ENCODE assay signal across 1 cellular context in the genomic region with DNA sequence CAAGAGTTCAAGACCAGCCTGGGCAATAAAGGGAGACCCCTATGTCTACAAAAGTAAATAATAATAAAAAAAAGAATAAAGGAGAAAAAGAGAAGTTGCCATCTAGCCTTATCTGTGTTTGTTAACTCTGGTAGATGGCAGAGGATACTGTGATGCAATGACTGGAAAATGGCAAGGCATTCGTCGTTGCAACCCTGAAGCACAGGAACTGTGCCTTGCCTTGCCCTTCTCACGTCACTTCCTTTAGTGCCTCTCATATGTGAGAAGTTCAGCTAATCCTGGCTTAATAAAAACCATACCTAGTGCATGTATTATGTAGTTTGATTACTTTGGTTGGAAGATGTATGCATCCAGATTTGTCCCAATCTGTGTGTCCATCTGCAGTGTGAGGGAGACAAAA.
TF ChIP-seq lines count a peak whose summit lies in the region.

No MANE protein-coding gene starts in this region.

TF ChIP-seq in K562, 482 proteins besides CTCF, POLR2A, EP300 and RAD21 (continued from another document):
- TF ChIP-seq, protein P1, sequence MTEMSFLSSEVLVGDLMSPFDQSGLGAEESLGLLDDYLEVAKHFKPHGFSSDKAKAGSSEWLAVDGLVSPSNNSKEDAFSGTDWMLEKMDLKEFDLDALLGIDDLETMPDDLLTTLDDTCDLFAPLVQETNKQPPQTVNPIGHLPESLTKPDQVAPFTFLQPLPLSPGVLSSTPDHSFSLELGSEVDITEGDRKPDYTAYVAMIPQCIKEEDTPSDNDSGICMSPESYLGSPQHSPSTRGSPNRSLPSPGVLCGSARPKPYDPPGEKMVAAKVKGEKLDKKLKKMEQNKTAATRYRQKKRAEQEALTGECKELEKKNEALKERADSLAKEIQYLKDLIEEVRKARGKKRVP (CRISPR knock-in tag; IDR thresholded peaks at IDR 0.05) = 0 out of 2 replicates have a peak, but pooled peaks have one; percentile 35
- peak; percentile 62 for TF ChIP-seq CEBPG (CRISPR knock-in tag; IDR thresholded peaks at IDR 0.05)
- peak; percentile 35 to 42; a peak in 2 of 4 replicates for TF ChIP-seq CEBPG (tag; conservative IDR thresholded peaks at IDR 0.05 in 1 of 2, IDR thresholded peaks at IDR 0.05 in 1 of 2)
- TF ChIP-seq ZNF431 (CRISPR knock-in tag; IDR thresholded peaks at IDR 0.05) = no peak
- TF ChIP-seq TCFL5 (CRISPR knock-in tag; conservative IDR thresholded peaks at IDR 0.05) = no peak
- no peak for TF ChIP-seq POLR2AphosphoS2 (IDR thresholded peaks at IDR 0.05; ENCODE audit: low read length)
- TF ChIP-seq ZEB2 (IDR thresholded peaks at IDR 0.05) = no peak
- no peak for TF ChIP-seq NFRKB (IDR thresholded peaks at IDR 0.05; ENCODE audit: low read depth)
- TF ChIP-seq GABPA (tag; conservative IDR thresholded peaks at IDR 0.05; ENCODE audit: low read depth) = 0 out of 2 replicates have a peak, but pooled peaks have one; percentile 16
- TF ChIP-seq ZNF584 (CRISPR knock-in tag; IDR thresholded peaks at IDR 0.05; ENCODE audit: low read depth) = no peak
- TF ChIP-seq POU5F1 (IDR thresholded peaks at IDR 0.05; ENCODE audit: borderline replicate concordance, low read depth, low read length, partially characterized antibody) = no peak
- TF ChIP-seq U2AF1 (optimal IDR thresholded peaks at IDR 0.05; ENCODE audit: low read depth, low read length) = no peak
- TF ChIP-seq TRIM24 (IDR thresholded peaks at IDR 0.05) = peak; percentile 39; a peak in 2 of 4 replicates
- no peak for TF ChIP-seq SMARCB1 (IDR thresholded peaks at IDR 0.05; ENCODE audit: insufficient read length, low read depth)
- no peak for TF ChIP-seq BACH1 (tag; IDR thresholded peaks at IDR 0.05)
- no peak for TF ChIP-seq ZNF507 (tag; conservative IDR thresholded peaks at IDR 0.05)
- TF ChIP-seq HDAC3 (IDR thresholded peaks at IDR 0.05; ENCODE audit: borderline replicate concordance, partially characterized antibody) = no peak
- TF ChIP-seq HDAC8 (tag; IDR thresholded peaks at IDR 0.05) = no peak
- no peak for TF ChIP-seq HIVEP1 (CRISPR knock-in tag; IDR thresholded peaks at IDR 0.05)
